In the genomic region with DNA sequence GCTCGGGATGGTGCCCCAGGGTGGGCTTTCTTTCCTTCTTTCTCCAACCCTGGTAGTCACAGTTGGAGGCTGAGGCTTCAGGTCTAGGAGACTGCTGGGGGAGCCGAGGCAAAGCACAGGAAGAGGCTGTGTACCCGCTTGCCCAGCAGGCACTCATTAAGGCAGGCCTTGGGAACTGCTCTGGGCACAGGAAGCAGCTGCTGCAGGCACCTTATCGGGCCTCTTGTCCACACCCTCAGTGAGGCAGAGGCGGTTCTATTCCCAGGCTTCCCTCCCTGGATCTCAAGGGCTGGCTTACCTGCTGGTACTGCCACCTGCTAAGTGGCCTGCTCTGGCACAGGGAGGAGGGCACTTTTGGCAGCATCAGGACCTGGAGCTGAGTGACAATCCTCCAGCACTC, we compare ENCODE assay signal across 17 cellular contexts. TPM values are rescaled to one million over a fixed set of nuclear protein-coding genes. Genes with fewer than 3 reads are reported as not detected.
A peak's percentile ranks its signal among the peaks of the same experiment; 100 is the strongest.
DNase-seq lines count a peak whose midpoint lies in the region; ATAC-seq and TF ChIP-seq lines count a peak whose summit lies in the region.
"Had no signal": no experiment of that assay in that cellular context is flagged by ENCODE, and none has a peak within 500 bp of the region (broad histone marks: within the 10 kb centered on the region; RNA-seq: fewer than 3 reads in every experiment).

No MANE protein-coding gene starts in this region.

- DNase-seq in NCI-H2081 (lab: John Stamatoyannopoulos, UW) (peak; percentile 57 to 78), NCI-H2081 treated with DMSO at 0.1 percent for 48 hours (lab: John Stamatoyannopoulos, UW) (no peak), left ventricle myocardium superior (no peak), right atrium auricular region (ENCODE audit: low spot score) (no peak), cerebellum (ENCODE audit: low spot score) (peak; percentile 34), trophoblast cell (no peak)
- no peak for DNase-seq in stimulated activated effector memory CD8-positive, alpha-beta T cell treated with anti-CD3 and anti-CD28 coated beads, Interleukin-12 subunit alpha, Interleukin-12 subunit beta, amount 100 ng/mL, for 72 hours (ENCODE audit: low spot score in 2 of 2)
- DNase-seq in activated T-cell treated with anti-CD3 and anti-CD28 coated beads, Interleukin-2, amount 50 U/mL, for 72 hours, result no peak
- DNase-seq: EL, KG1, NCI-H1092, NCI-H1694 treated with DMSO at 0.1 percent for 48 hours, NCI-H526 treated with DMSO at 0.1 percent for 48 hours, PC-3, SK-N-SH had no signal

- H2AFZ ChIP-seq in trophoblast cell (ENCODE audit: insufficient read depth, low read length, poor library complexity), result no peak overlapping the region

- H3K36me3 ChIP-seq in right atrium auricular region, result peaks cover 15% of the 10 kb centered on the region
- peaks cover 8 to 14% of the 10 kb centered on the region in 2 experiments for H3K36me3 ChIP-seq in trophoblast cell (ENCODE audit: control insufficient read depth in 1 of 2, insufficient read depth in 2 of 2, low read length in 2 of 2)

- no peak overlapping the region for H3K4me2 ChIP-seq in trophoblast cell (ENCODE audit: low read length)
- H3K4me2 ChIP-seq: SK-N-SH had no signal

- peak; percentile 18 for ATAC-seq in left ventricle myocardium superior
- ATAC-seq in stimulated activated effector memory CD8-positive, alpha-beta T cell treated with anti-CD3 and anti-CD28 coated beads, Interleukin-12 subunit alpha, Interleukin-12 subunit beta, amount 100 ng/mL, for 72 hours, result no peak
- no peak for ATAC-seq in activated T-cell treated with anti-CD3 and anti-CD28 coated beads, Interleukin-2, amount 50 U/mL, for 72 hours (replicated peaks in 1 of 2)
- ATAC-seq: PC-3 had no signal

- no peak overlapping the region for H3K4me3 Mint-ChIP-seq in stimulated activated effector memory CD8-positive, alpha-beta T cell treated with anti-CD3 and anti-CD28 coated beads, Interleukin-12 subunit alpha, Interleukin-12 subunit beta, amount 100 ng/mL, for 72 hours
- no peak overlapping the region for H3K4me3 Mint-ChIP-seq in activated T-cell treated with anti-CD3 and anti-CD28 coated beads, Interleukin-2, amount 50 U/mL, for 72 hours

- no peaks in the 10 kb centered on the region for H3K79me1 ChIP-seq in trophoblast cell (ENCODE audit: low read length)

- no peak overlapping the region for H3K18ac ChIP-seq in trophoblast cell (ENCODE audit: low read length)

- intact Hi-C loops in left ventricle myocardium superior (cut with micrococcal nuclease), result no loop called here

- H3K36me3 Mint-ChIP-seq in stimulated activated effector memory CD8-positive, alpha-beta T cell treated with anti-CD3 and anti-CD28 coated beads, Interleukin-12 subunit alpha, Interleukin-12 subunit beta, amount 100 ng/mL, for 72 hours, result peaks cover 73% of the 10 kb centered on the region
- H3K36me3 Mint-ChIP-seq in activated T-cell treated with anti-CD3 and anti-CD28 coated beads, Interleukin-2, amount 50 U/mL, for 72 hours (ENCODE audit: insufficient read depth in 2 of 2), result peaks cover 2 to 8% of the 10 kb centered on the region in 2 donors

- H4K8ac ChIP-seq in trophoblast cell (ENCODE audit: low read depth, low read length), result no peak overlapping the region

- no peak overlapping the region for H4K91ac ChIP-seq in trophoblast cell (ENCODE audit: low read depth, low read length)

- no peaks in the 10 kb centered on the region for H3K79me2 ChIP-seq in trophoblast cell (ENCODE audit: control insufficient read depth, insufficient read depth, low read length, poor library complexity)

- no peak overlapping the region for H2BK5ac ChIP-seq in trophoblast cell (ENCODE audit: low read depth, low read length, poor library complexity)

- H3K9me3 ChIP-seq in right atrium auricular region, result no peaks in the 10 kb centered on the region
- no peaks in the 10 kb centered on the region for H3K9me3 ChIP-seq in trophoblast cell (ENCODE audit: insufficient read depth, low read depth, low read length)
- H3K9me3 ChIP-seq: SK-N-SH had no signal

- no peaks in the 10 kb centered on the region for H3K27me3 Mint-ChIP-seq in activated T-cell treated with anti-CD3 and anti-CD28 coated beads, Interleukin-2, amount 50 U/mL, for 72 hours (ENCODE audit: low read depth)

- H3K27ac ChIP-seq in right atrium auricular region (peak overlapping the region in 1 of 2 donors; percentile 20), trophoblast cell (ENCODE audit: low read depth, low read length) (no peak overlapping the region)

- H3K27ac Mint-ChIP-seq in stimulated activated effector memory CD8-positive, alpha-beta T cell treated with anti-CD3 and anti-CD28 coated beads, Interleukin-12 subunit alpha, Interleukin-12 subunit beta, amount 100 ng/mL, for 72 hours, result peak overlapping the region; percentile 55
- H3K27ac Mint-ChIP-seq in activated T-cell treated with anti-CD3 and anti-CD28 coated beads, Interleukin-2, amount 50 U/mL, for 72 hours, result no peak overlapping the region

- no peak overlapping the region for H3K14ac ChIP-seq in trophoblast cell (ENCODE audit: low read length)

- H3K27me3 ChIP-seq in right atrium auricular region, result no peaks in the 10 kb centered on the region
- H3K27me3 ChIP-seq in trophoblast cell (ENCODE audit: insufficient read depth, low read length), result no peaks in the 10 kb centered on the region

- no peak overlapping the region for H3K23ac ChIP-seq in trophoblast cell (ENCODE audit: low read length)

- peaks cover 0 to 38% of the 10 kb centered on the region in 2 donors for H3K4me1 ChIP-seq in right atrium auricular region
- peaks cover 0 to 3% of the 10 kb centered on the region in 2 experiments for H3K4me1 ChIP-seq in trophoblast cell (ENCODE audit: control insufficient read depth in 1 of 2, insufficient read depth in 2 of 2, low read length in 2 of 2)

- no peak for TF ChIP-seq CTCF in right atrium auricular region (IDR thresholded peaks at IDR 0.05)

- no peak overlapping the region for H3K4me3 ChIP-seq in right atrium auricular region
- no peak overlapping the region for H3K4me3 ChIP-seq in trophoblast cell (ENCODE audit: low read depth, low read length)

- no peak overlapping the region for H2AK5ac ChIP-seq in trophoblast cell (ENCODE audit: low read length)

- no CpG with 5 or more reads among the region's 5 CpGs for WGBS in trophoblast cell (ENCODE audit: extremely low coverage, insufficient coverage, insufficient read length)

- H3K9me3 Mint-ChIP-seq in stimulated activated effector memory CD8-positive, alpha-beta T cell treated with anti-CD3 and anti-CD28 coated beads, Interleukin-12 subunit alpha, Interleukin-12 subunit beta, amount 100 ng/mL, for 72 hours, result no peaks in the 10 kb centered on the region
- no peaks in the 10 kb centered on the region for H3K9me3 Mint-ChIP-seq in activated T-cell treated with anti-CD3 and anti-CD28 coated beads, Interleukin-2, amount 50 U/mL, for 72 hours

- no peak overlapping the region for H2BK120ac ChIP-seq in trophoblast cell (ENCODE audit: insufficient read depth, low read length, poor library complexity)

- peaks cover 54% of the 10 kb centered on the region for H3K4me1 Mint-ChIP-seq in stimulated activated effector memory CD8-positive, alpha-beta T cell treated with anti-CD3 and anti-CD28 coated beads, Interleukin-12 subunit alpha, Interleukin-12 subunit beta, amount 100 ng/mL, for 72 hours
- peaks cover 30% of the 10 kb centered on the region for H3K4me1 Mint-ChIP-seq in activated T-cell treated with anti-CD3 and anti-CD28 coated beads, Interleukin-2, amount 50 U/mL, for 72 hours (ENCODE audit: low read depth)

- no peak overlapping the region for H2BK12ac ChIP-seq in trophoblast cell (ENCODE audit: low read length)

- H4K12ac ChIP-seq in trophoblast cell (ENCODE audit: low read depth, low read length), result no peak overlapping the region

- H3K4ac ChIP-seq in trophoblast cell (ENCODE audit: low read depth, low read length), result no peak overlapping the region

- no peak overlapping the region for H3K9ac ChIP-seq in trophoblast cell (ENCODE audit: low read length)
- H3K9ac ChIP-seq: SK-N-SH had no signal

RNA-seq across cellular contexts. Expression of a gene that starts 15.8 kb away (rescaled TPM):
- total RNA-seq in left ventricle myocardium superior (0.07 TPM), right atrium auricular region (under 1 TPM; 0.16 to 0.19 TPM), cerebellum (9.4 TPM)
- polyA plus RNA-seq in trophoblast cell (2013), result 0.11 and 0.16 TPM in 2 replicates
- 1 to 10 TPM in 1 of 2 donors, under 1 TPM in 1; 0.48 to 2.0 TPM for total RNA-seq in activated T-cell treated with anti-CD3 and anti-CD28 coated beads, Interleukin-2, amount 50 U/mL, for 72 hours
- total RNA-seq: H4, M059J had no signal

RNA-seq across cellular contexts. Expression of a gene that starts 20.0 kb away (rescaled TPM):
- total RNA-seq in left ventricle myocardium superior, result 36.2 TPM
- 10 to 100 TPM; 55.9 to 62.3 TPM for total RNA-seq in right atrium auricular region
- 12.2 TPM for total RNA-seq in cerebellum
- 19.2 and 21.4 TPM in 2 replicates for polyA plus RNA-seq in trophoblast cell (2013)
- 10 to 100 TPM; 37.8 to 48.0 TPM for total RNA-seq in activated T-cell treated with anti-CD3 and anti-CD28 coated beads, Interleukin-2, amount 50 U/mL, for 72 hours

Comparison
In these comparisons a context has a peak if more than half of its experiments do, and no peak if none do; other contexts are left out.
1. DNase-seq: peak in NCI-H2081 (2 of 2) and cerebellum (single experiment); none in NCI-H2081 treated with DMSO at 0.1 percent for 48 hours (single experiment), left ventricle myocardium superior (single experiment), right atrium auricular region (single experiment), stimulated activated effector memory CD8-positive, alpha-beta T cell treated with anti-CD3 and anti-CD28 coated beads, Interleukin-12 subunit alpha, Interleukin-12 subunit beta, amount 100 ng/mL, for 72 hours (0 of 2), trophoblast cell (0 of 2) and activated T-cell treated with anti-CD3 and anti-CD28 coated beads, Interleukin-2, amount 50 U/mL, for 72 hours (0 of 2).